ENCODE assay signal across 9 cellular contexts in the genomic region with DNA sequence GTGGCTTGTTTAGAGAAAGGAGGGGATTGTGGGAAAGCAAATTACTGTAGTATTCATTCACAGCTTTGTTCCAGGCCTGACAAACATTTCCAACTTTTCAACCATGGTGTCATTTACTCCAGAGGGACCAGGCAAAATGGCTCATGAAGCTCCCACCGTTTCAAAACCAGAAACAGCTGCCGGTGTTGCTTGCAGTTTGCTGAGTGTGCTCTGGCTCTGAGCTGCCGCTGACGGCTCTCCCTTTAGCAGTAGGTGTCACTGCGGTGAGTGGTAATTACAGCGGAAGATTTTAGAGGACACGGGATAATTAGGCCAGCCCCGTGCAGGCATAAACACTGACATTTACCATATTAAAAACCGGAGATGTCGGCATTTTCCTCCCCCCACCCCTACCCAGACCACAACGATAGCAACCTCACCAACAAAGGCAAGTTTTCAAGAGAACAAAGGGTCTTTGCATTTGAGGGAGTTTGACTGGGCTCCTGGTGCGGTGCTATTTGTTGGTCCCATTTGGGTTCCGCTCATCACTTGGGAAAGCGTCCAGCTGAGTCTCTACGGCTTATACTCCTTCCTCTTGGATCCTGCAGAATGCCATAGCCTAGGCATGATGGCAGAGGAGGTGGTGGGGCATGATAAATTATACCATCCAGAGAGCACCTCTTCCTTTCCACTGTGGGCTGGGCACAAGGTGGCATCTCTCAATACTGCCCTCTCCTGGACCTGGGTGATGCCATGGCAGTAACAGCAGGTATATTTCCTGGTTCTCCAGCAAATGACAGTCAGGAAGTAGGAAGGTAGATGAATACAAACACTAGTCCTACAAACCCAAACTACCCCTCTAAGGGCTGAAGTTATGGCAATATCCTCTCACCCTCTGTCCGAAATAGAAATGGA.
DNase-seq lines count a peak whose midpoint lies in the region; ATAC-seq and TF ChIP-seq lines count a peak whose summit lies in the region.
"Had no signal": no experiment of that assay in that cellular context is flagged by ENCODE, and none has a peak within 500 bp of the region (broad histone marks: within the 10 kb centered on the region; RNA-seq: fewer than 3 reads in every experiment).

No MANE protein-coding gene starts in this region.

- H3K4me1 ChIP-seq in DND-41 (ENCODE audit: insufficient read depth, low read length) (no peaks in the 10 kb centered on the region), Loucy (ENCODE audit: insufficient read depth, low read length, poor library complexity, severe bottlenecking) (peaks cover 24% of the 10 kb centered on the region)

- POLR2A ChIA-PET in WTC11 (lab: Charles Lee) = no interaction called here

- peak; percentile 5 for DNase-seq in DND-41
- DNase-seq in WTC11 (ENCODE audit: low spot score) = peak; percentile 36
- peak; percentile 55 for DNase-seq in kidney tubule cell (ENCODE audit: low spot score)
- DNase-seq in stimulated activated naive CD4-positive, alpha-beta T cell (lab: John Stamatoyannopoulos, UW) = no peak
- no peak for DNase-seq in SKM-1 treated with dmso at 0.1 percent for 144 hours (lab: John Stamatoyannopoulos, UW; ENCODE audit: unreplicated experiment)
- no peak for DNase-seq in activated effector memory CD4-positive, alpha-beta T cell treated with anti-CD3 and anti-CD28 coated beads, Interleukin-2, amount 50 U/mL, for 16 hours
- no peak for DNase-seq in central memory CD4-positive, alpha-beta T cell

- TF ChIP-seq CTCF in DND-41 (IDR thresholded peaks at IDR 0.05; ENCODE audit: borderline replicate concordance, extremely low read depth, low read length, poor library complexity, severe bottlenecking) = peak; percentile 55
- TF ChIP-seq CTCF in Loucy (conservative IDR thresholded peaks at IDR 0.05; ENCODE audit: low read length) = peak; percentile 85
- TF ChIP-seq CTCF in WTC11 (IDR thresholded peaks at IDR 0.05) = 0 out of 2 replicates have a peak, but pooled peaks have one; percentile 30

- CTCF ChIA-PET in WTC11 (lab: Charles Lee) = interaction anchor here (0.6 to 1.6 kb wide), 6 partner anchors 13 to 950 kb away, joined by 3 to 5 read pairs (median 4); no protein-coding TSS in a partner anchor

- no peaks in the 10 kb centered on the region for H3F3A ChIP-seq in Loucy (ENCODE audit: low read depth)

- H3K4me2 ChIP-seq in DND-41 (ENCODE audit: insufficient read depth, low read length) (no peak overlapping the region), Loucy (ENCODE audit: low read depth, low read length, poor library complexity, severe bottlenecking) (peak overlapping the region; percentile 63)

- H4K20me1 ChIP-seq in DND-41 (ENCODE audit: insufficient read depth, low read length) (no peaks in the 10 kb centered on the region), Loucy (ENCODE audit: insufficient read depth, low read length, poor library complexity, severe bottlenecking) (no peaks in the 10 kb centered on the region)

- ATAC-seq in DND-41 (ENCODE audit: insufficient read depth, low read depth) (no peak), WTC11 (peak; percentile 86)

- H3K79me2 ChIP-seq in DND-41 (ENCODE audit: insufficient read depth, low read length) (no peaks in the 10 kb centered on the region), Loucy (ENCODE audit: insufficient read depth, low read length) (no peaks in the 10 kb centered on the region)

- H3K27ac Mint-ChIP-seq in WTC11 = no peak overlapping the region
- H3K27ac Mint-ChIP-seq: stimulated activated naive CD8-positive, alpha-beta T cell treated with anti-CD3 and anti-CD28 coated beads, Interleukin-15, Interleukin-2, amounts not matched to agents 100 ng/mL and 50 ng/mL, for 24 hours had no signal

- H3K36me3 ChIP-seq in DND-41 (ENCODE audit: insufficient read depth, low read length) (no peaks in the 10 kb centered on the region), Loucy (ENCODE audit: insufficient read depth, low read length) (no peaks in the 10 kb centered on the region)

- H3K4me3 Mint-ChIP-seq in WTC11 = peak overlapping the region; percentile 54
- H3K4me3 Mint-ChIP-seq: stimulated activated naive CD8-positive, alpha-beta T cell treated with anti-CD3 and anti-CD28 coated beads, Interleukin-15, Interleukin-2, amounts not matched to agents 100 ng/mL and 50 ng/mL, for 24 hours had no signal

- H3K27ac ChIP-seq in DND-41 (ENCODE audit: low read length) = no peak overlapping the region

- H3K4me1 Mint-ChIP-seq in WTC11 = peaks cover 15% of the 10 kb centered on the region

- H3K9ac ChIP-seq in DND-41 (ENCODE audit: low read depth, low read length) (no peak overlapping the region), Loucy (ENCODE audit: low read depth, low read length, poor library complexity, severe bottlenecking) (peak overlapping the region; percentile 41)

- H3K9me3 ChIP-seq in DND-41 (ENCODE audit: insufficient read depth, low read length, severe bottlenecking) (no peaks in the 10 kb centered on the region), Loucy (ENCODE audit: insufficient read depth, low read depth, low read length) (no peaks in the 10 kb centered on the region)

- peaks cover 2% of the 10 kb centered on the region; the same call in 1 of the 2 replicates for H3K27me3 Mint-ChIP-seq in WTC11 (ENCODE audit: low read depth)
- H3K27me3 Mint-ChIP-seq: stimulated activated naive CD8-positive, alpha-beta T cell treated with anti-CD3 and anti-CD28 coated beads, Interleukin-15, Interleukin-2, amounts not matched to agents 100 ng/mL and 50 ng/mL, for 24 hours had no signal

- H3K9me2 ChIP-seq in Loucy (replicated peaks; ENCODE audit: low read depth, low read length) = no peaks in the 10 kb centered on the region

- H2AFZ ChIP-seq in DND-41 (ENCODE audit: low read depth, low read length) (no peak overlapping the region), Loucy (ENCODE audit: low read length) (peak overlapping the region; percentile 87)

- H3K4me3 ChIP-seq in DND-41 (ENCODE audit: low read depth in 1 of 2, low read length in 2 of 2) = no peak overlapping the region
- H3K4me3 ChIP-seq in Loucy (ENCODE audit: low read length, poor library complexity, severe bottlenecking) = peak overlapping the region; percentile 67

- H3K27me3 ChIP-seq in DND-41 (ENCODE audit: insufficient read depth, low read length, poor library complexity) = no peaks in the 10 kb centered on the region
- H3K27me3 ChIP-seq in Loucy (ENCODE audit: insufficient read depth, low read length, poor library complexity, severe bottlenecking) = no peaks in the 10 kb centered on the region

- no peaks in the 10 kb centered on the region for H3K9me3 Mint-ChIP-seq in WTC11
- H3K9me3 Mint-ChIP-seq: stimulated activated naive CD8-positive, alpha-beta T cell treated with anti-CD3 and anti-CD28 coated beads, Interleukin-15, Interleukin-2, amounts not matched to agents 100 ng/mL and 50 ng/mL, for 24 hours had no signal

- H3K36me3 Mint-ChIP-seq in WTC11 = no peaks in the 10 kb centered on the region

TF ChIP-seq in WTC11, 78 proteins besides CTCF, POLR2A, EP300 and RAD21:
- TF ChIP-seq, protein P1, sequence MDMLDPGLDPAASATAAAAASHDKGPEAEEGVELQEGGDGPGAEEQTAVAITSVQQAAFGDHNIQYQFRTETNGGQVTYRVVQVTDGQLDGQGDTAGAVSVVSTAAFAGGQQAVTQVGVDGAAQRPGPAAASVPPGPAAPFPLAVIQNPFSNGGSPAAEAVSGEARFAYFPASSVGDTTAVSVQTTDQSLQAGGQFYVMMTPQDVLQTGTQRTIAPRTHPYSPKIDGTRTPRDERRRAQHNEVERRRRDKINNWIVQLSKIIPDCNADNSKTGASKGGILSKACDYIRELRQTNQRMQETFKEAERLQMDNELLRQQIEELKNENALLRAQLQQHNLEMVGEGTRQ (CRISPR knock-in tag; IDR thresholded peaks at IDR 0.05) = no peak
- TF ChIP-seq ATF1 (CRISPR knock-in tag; IDR thresholded peaks at IDR 0.05) = no peak
- no peak for TF ChIP-seq NFATC4 (CRISPR knock-in tag; IDR thresholded peaks at IDR 0.05)
- TF ChIP-seq ERG (CRISPR knock-in tag; IDR thresholded peaks at IDR 0.05) = no peak
- 0 out of 2 replicates have a peak, but pooled peaks have one; percentile 33 for TF ChIP-seq MYBL2 (CRISPR knock-in tag; IDR thresholded peaks at IDR 0.05)

Comparison
In these comparisons a context has a peak if more than half of its experiments do, and no peak if none do; other contexts are left out.
1. DNase-seq: peak in DND-41 (single experiment), WTC11 (single experiment) and kidney tubule cell (single experiment); none in stimulated activated naive CD4-positive, alpha-beta T cell (0 of 6), SKM-1 treated with dmso at 0.1 percent for 144 hours (single experiment), activated effector memory CD4-positive, alpha-beta T cell treated with anti-CD3 and anti-CD28 coated beads, Interleukin-2, amount 50 U/mL, for 16 hours (single experiment) and central memory CD4-positive, alpha-beta T cell (single experiment).
2. CTCF ChIP-seq: peak in every context shown above with its lines; median percentile 85 in Loucy; 55 in DND-41; 30 in WTC11.